12 cellular contexts compared by ENCODE assay signal in genomic region chr9:121767176-121767769, GRCh38.
"Had no signal": no experiment of that assay in that cellular context is flagged by ENCODE, and none has a peak within 500 bp of the region (broad histone marks: within the 10 kb centered on the region; RNA-seq: fewer than 3 reads in every experiment).

No MANE protein-coding gene starts in this region.

- H3K27ac ChIP-seq: colonic mucosa, vagina had no signal

- H3K36me3 Mint-ChIP-seq: T-cell had no signal

- H3K4me3 Mint-ChIP-seq: activated T-helper 1 cell treated with anti-CD3 and anti-CD28 coated beads, Interleukin-12 subunit alpha, Interleukin-12 subunit beta, Interleukin-2, Interleukin-4 antibody, amounts not matched to agents 30 ng/mL and 10 ng/mL and 1 ng/mL, durations not matched to agents 14 hours and 24 hours and 36 hours; nephron progenitor cell; T-cell had no signal

- H3K27ac Mint-ChIP-seq: activated T-helper 1 cell treated with anti-CD3 and anti-CD28 coated beads, Interleukin-12 subunit alpha, Interleukin-12 subunit beta, Interleukin-2, Interleukin-4 antibody, amounts not matched to agents 30 ng/mL and 10 ng/mL and 1 ng/mL, durations not matched to agents 14 hours and 24 hours and 36 hours; nephron progenitor cell; T-cell had no signal

- DNase-seq: activated naive CD4-positive, alpha-beta T cell; colonic mucosa; hippocampal formation; nephron progenitor cell; stimulated activated CD4-positive, alpha-beta T cell treated with anti-CD3 and anti-CD28 coated beads, Interleukin-1b, Interleukin-23, amount 100 ng/mL, for 48 hours; T-cell; T-helper 9 cell had no signal

- H3K4me1 ChIP-seq: colonic mucosa had no signal

- H3K9me3 ChIP-seq: colonic mucosa, ovary, tibial nerve, vagina had no signal

- H3K27me3 ChIP-seq: colonic mucosa, ovary, tibial nerve, vagina had no signal

- H3K4me3 ChIP-seq: colonic mucosa, ovary, tibial nerve, vagina had no signal

- H3K9me3 Mint-ChIP-seq: activated T-helper 1 cell treated with anti-CD3 and anti-CD28 coated beads, Interleukin-12 subunit alpha, Interleukin-12 subunit beta, Interleukin-2, Interleukin-4 antibody, amounts not matched to agents 30 ng/mL and 10 ng/mL and 1 ng/mL, durations not matched to agents 14 hours and 24 hours and 36 hours; nephron progenitor cell; T-cell had no signal

- ATAC-seq: esophagus mucosa, T-cell had no signal

- H3K27me3 Mint-ChIP-seq: T-cell had no signal

- H3K36me3 ChIP-seq: ovary had no signal

- H3K4me1 Mint-ChIP-seq: nephron progenitor cell, T-cell had no signal
